15 cellular contexts compared by ENCODE assay signal in genomic region chr12:11725616-11726015, GRCh38.
DNase-seq lines count a peak whose midpoint lies in the region; TF ChIP-seq lines count a peak whose summit lies in the region.
"Had no signal": no experiment of that assay in that cellular context is flagged by ENCODE, and none has a peak within 500 bp of the region (broad histone marks: within the 10 kb centered on the region; RNA-seq: fewer than 3 reads in every experiment).

No MANE protein-coding gene starts in this region.

- peaks cover 8% of the 10 kb centered on the region; the same call in 1 of the 2 replicates for H3F3A ChIP-seq in OCI-LY1 (ENCODE audit: insufficient read depth, low read length)

- H3K9ac ChIP-seq in OCI-LY1 (ENCODE audit: low read length) = no peak overlapping the region
- H3K9ac ChIP-seq in Karpas-422 (ENCODE audit: low read length) = no peak overlapping the region

- intact Hi-C loops in esophagus muscularis mucosa (cut with DNase I) = loop anchor here (10.0 kb wide), 1 partner anchor 71 kb away; no protein-coding TSS in a partner anchor
- intact Hi-C loops in sigmoid colon (cut with DNase I) = loop anchor here (10.0 kb wide), 1 partner anchor 309 kb away; no protein-coding TSS in a partner anchor
- intact Hi-C loops in cardiac septum (cut with DNase I) = no loop called here

- 0 out of 2 replicates have a peak, but pooled peaks cover 2% of the 10 kb centered on the region for H3K9me3 ChIP-seq in OCI-LY1 (ENCODE audit: low read length)
- H3K9me3 ChIP-seq in esophagus muscularis mucosa = no peaks in the 10 kb centered on the region
- no peaks in the 10 kb centered on the region for H3K9me3 ChIP-seq in sigmoid colon
- H3K9me3 ChIP-seq in Karpas-422 (ENCODE audit: low read length) = no peaks in the 10 kb centered on the region

- H3K9me2 ChIP-seq in OCI-LY1 (ENCODE audit: low read depth, low read length) = no peaks in the 10 kb centered on the region
- no peaks in the 10 kb centered on the region for H3K9me2 ChIP-seq in Karpas-422 (replicated peaks; ENCODE audit: insufficient read depth, low read length)

- WGBS in esophagus muscularis mucosa = 79% methylated on average over 8 of the region's 8 CpGs
- 82 to 90% methylated on average over 8 of the region's 8 CpGs for WGBS in sigmoid colon, 2 donors

- H3K4me3 ChIP-seq in OCI-LY1 (ENCODE audit: low read depth, low read length, poor library complexity, severe bottlenecking) (no peak overlapping the region), esophagus muscularis mucosa (no peak overlapping the region), sigmoid colon (no peak overlapping the region), Karpas-422 (ENCODE audit: low read length) (no peak overlapping the region)

- peaks cover 86% of the 10 kb centered on the region for H3K4me1 ChIP-seq in OCI-LY1 (ENCODE audit: insufficient read depth, low read length, severe bottlenecking)
- H3K4me1 ChIP-seq in esophagus muscularis mucosa = peaks cover 30 to 81% (median 75%) of the 10 kb centered on the region in 4 donors
- H3K4me1 ChIP-seq in sigmoid colon = peaks cover 0 to 81% (median 61%) of the 10 kb centered on the region in 4 donors
- no peaks in the 10 kb centered on the region; the same call in 1 of the 2 replicates for H3K4me1 ChIP-seq in Karpas-422 (ENCODE audit: low read length)

- no peak for TF ChIP-seq EP300 in esophagus muscularis mucosa (IDR thresholded peaks at IDR 0.05)
- no peak for TF ChIP-seq EP300 in sigmoid colon (IDR thresholded peaks at IDR 0.05)

- H3K27me3 ChIP-seq in OCI-LY1 (ENCODE audit: insufficient read depth, low read length) = no peaks in the 10 kb centered on the region
- no peaks in the 10 kb centered on the region for H3K27me3 ChIP-seq in esophagus muscularis mucosa
- H3K27me3 ChIP-seq in sigmoid colon = no peaks in the 10 kb centered on the region
- no peaks in the 10 kb centered on the region for H3K27me3 ChIP-seq in Karpas-422 (ENCODE audit: low read length)

- H3K4me2 ChIP-seq in OCI-LY1 (ENCODE audit: low read length) (no peak overlapping the region), Karpas-422 (ENCODE audit: low read depth, low read length, poor library complexity, severe bottlenecking) (no peak overlapping the region)

- H3K36me3 ChIP-seq in OCI-LY1 (ENCODE audit: insufficient read depth, low read length) (no peaks in the 10 kb centered on the region; the same call in 1 of the 2 replicates), esophagus muscularis mucosa (no peaks in the 10 kb centered on the region), sigmoid colon (no peaks in the 10 kb centered on the region), Karpas-422 (ENCODE audit: insufficient read depth, low read length) (no peaks in the 10 kb centered on the region)

- H3K79me2 ChIP-seq in OCI-LY1 (ENCODE audit: insufficient read depth, low read length) (no peaks in the 10 kb centered on the region), Karpas-422 (ENCODE audit: low read length) (no peaks in the 10 kb centered on the region)

- H3K27ac ChIP-seq in OCI-LY1 (ENCODE audit: low read depth, low read length, poor library complexity, severe bottlenecking) = peak overlapping the region; percentile 98
- peak overlapping the region; percentile 71 to 76 (median 74) for H3K27ac ChIP-seq in esophagus muscularis mucosa (replicated peaks in 1 of 4)
- H3K27ac ChIP-seq in sigmoid colon = peak overlapping the region; percentile 65 to 73 (median 68)
- H3K27ac ChIP-seq in Karpas-422 (ENCODE audit: low read length) = no peak overlapping the region
- H3K27ac ChIP-seq: 22Rv1 had no signal

- H4K20me1 ChIP-seq in OCI-LY1 (ENCODE audit: insufficient read depth, low read length) (no peaks in the 10 kb centered on the region), Karpas-422 (ENCODE audit: insufficient read depth, low read depth, low read length) (no peaks in the 10 kb centered on the region; the same call in 1 of the 2 replicates)

- TF ChIP-seq CTCF in OCI-LY1 (IDR thresholded peaks at IDR 0.05; ENCODE audit: low read length) = no peak
- no peak for TF ChIP-seq CTCF in esophagus muscularis mucosa (IDR thresholded peaks at IDR 0.05)
- TF ChIP-seq CTCF in sigmoid colon (IDR thresholded peaks at IDR 0.05) = no peak

- H2AFZ ChIP-seq in OCI-LY1 (ENCODE audit: low read length) = no peak overlapping the region
- no peak overlapping the region for H2AFZ ChIP-seq in Karpas-422 (ENCODE audit: low read length)

- no peak for TF ChIP-seq POLR2A in esophagus muscularis mucosa (IDR thresholded peaks at IDR 0.05; ENCODE audit: low read depth)
- TF ChIP-seq POLR2A in sigmoid colon (IDR thresholded peaks at IDR 0.05) = no peak

- DNase-seq in DMS79 (lab: John Stamatoyannopoulos, UW) (peak; percentile 35), DMS79 treated with DMSO at 0.1 percent for 48 hours (lab: John Stamatoyannopoulos, UW) (no peak), esophagus muscularis mucosa (ENCODE audit: extremely low spot score) (no peak), sigmoid colon (no peak), Karpas-422 (no peak), NAMALWA (ENCODE audit: low spot score) (no peak), cardiac septum (ENCODE audit: low spot score) (no peak)
- DNase-seq: CD8-positive, alpha-beta memory T cell; glutamatergic neuron; islet precursor cell; NCI-H1092; stimulated activated CD4-positive, alpha-beta T cell treated with anti-CD3 and anti-CD28 coated beads, Interleukin-2, amount 100 ng/mL, for 24 hours; stimulated activated CD8-positive, alpha-beta memory T cell treated with anti-CD3 and anti-CD28 coated beads, Interleukin-4, amount 100 ng/mL, for 48 hours had no signal
